In the genomic region with DNA sequence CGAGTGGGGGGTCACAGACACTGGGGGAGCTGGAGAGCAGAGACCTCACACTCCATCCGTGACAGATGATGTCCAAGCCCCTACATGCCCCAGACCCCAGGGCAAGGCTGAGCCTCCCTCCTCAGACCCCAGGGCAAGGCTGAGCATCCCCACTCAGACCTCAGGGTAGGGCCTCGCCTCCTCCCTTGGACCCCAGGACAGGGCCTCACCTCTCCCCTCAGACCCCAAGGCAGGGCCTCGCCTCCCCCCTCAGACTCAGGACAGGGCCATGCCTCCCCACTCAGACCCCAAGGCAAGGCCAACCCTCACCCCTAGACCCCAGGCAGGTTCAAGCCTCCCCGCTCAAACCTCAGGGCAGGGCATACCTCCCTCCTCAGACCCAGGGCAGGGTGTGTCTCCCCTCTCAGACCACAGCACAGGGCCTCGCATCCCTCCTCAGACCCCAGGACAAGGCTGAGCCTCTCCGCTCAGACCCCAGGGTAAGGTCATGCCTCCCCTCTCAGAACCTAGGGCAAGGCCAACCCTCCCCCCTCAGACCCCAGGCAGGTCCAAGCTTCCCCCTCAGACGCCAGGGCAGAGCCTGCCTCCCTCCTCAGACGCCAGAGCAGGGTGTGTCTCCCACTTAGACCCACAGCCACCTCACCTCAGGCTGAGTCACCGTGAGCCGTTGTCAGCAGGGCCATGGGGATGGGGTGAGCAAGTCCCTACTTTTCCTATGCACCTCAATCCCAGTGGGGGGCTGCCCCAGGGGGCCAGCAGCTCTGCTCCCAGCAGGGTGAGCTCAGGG, we compare ENCODE assay signal across 1 cellular context.
TF ChIP-seq lines count a peak whose summit lies in the region.

No MANE protein-coding gene starts in this region.

TF ChIP-seq in HEK293, 187 proteins besides CTCF, POLR2A, EP300 and RAD21 (continued from another document):
- TF ChIP-seq, protein P1, sequence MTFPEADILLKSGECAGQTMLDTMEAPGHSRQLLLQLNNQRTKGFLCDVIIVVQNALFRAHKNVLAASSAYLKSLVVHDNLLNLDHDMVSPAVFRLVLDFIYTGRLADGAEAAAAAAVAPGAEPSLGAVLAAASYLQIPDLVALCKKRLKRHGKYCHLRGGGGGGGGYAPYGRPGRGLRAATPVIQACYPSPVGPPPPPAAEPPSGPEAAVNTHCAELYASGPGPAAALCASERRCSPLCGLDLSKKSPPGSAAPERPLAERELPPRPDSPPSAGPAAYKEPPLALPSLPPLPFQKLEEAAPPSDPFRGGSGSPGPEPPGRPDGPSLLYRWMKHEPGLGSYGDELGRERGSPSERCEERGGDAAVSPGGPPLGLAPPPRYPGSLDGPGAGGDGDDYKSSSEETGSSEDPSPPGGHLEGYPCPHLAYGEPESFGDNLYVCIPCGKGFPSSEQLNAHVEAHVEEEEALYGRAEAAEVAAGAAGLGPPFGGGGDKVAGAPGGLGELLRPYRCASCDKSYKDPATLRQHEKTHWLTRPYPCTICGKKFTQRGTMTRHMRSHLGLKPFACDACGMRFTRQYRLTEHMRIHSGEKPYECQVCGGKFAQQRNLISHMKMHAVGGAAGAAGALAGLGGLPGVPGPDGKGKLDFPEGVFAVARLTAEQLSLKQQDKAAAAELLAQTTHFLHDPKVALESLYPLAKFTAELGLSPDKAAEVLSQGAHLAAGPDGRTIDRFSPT (tag by site-specific recombination; IDR thresholded peaks at IDR 0.05): 0 out of 2 replicates have a peak, but pooled peaks have one; percentile 28
- no peak for TF ChIP-seq ZNF658 (tag by site-specific recombination; IDR thresholded peaks at IDR 0.05)
